1 cellular context compared by ENCODE assay signal in genomic region chr20:49278817-49279676, GRCh38.
TF ChIP-seq lines count a peak whose summit lies in the region.

No MANE protein-coding gene starts in this region.

TF ChIP-seq in HepG2, 621 proteins besides CTCF, POLR2A, EP300 and RAD21 (continued from another document and continues in another):
- TF ChIP-seq ATF5 (CRISPR knock-in tag; IDR thresholded peaks at IDR 0.05; ENCODE audit: low read depth) (no peak; the same call in 1 of the 2 replicates), MEIS2 (CRISPR knock-in tag; IDR thresholded peaks at IDR 0.05) (no peak; the same call in 1 of the 2 replicates), DBP (CRISPR knock-in tag; IDR thresholded peaks at IDR 0.05; ENCODE audit: not compliant biosample characterization) (peak; percentile 14), MED1 (CRISPR knock-in tag; IDR thresholded peaks at IDR 0.05) (no peak; the same call in 1 of the 2 replicates), ZNF24 (IDR thresholded peaks at IDR 0.05) (no peak), KMT2B (CRISPR knock-in tag; IDR thresholded peaks at IDR 0.05) (no peak), ZBTB10 (CRISPR knock-in tag; IDR thresholded peaks at IDR 0.05; ENCODE audit: borderline replicate concordance) (no peak), SRY (CRISPR knock-in tag; IDR thresholded peaks at IDR 0.05) (no peak), E2F1 (CRISPR knock-in tag; IDR thresholded peaks at IDR 0.05) (no peak), TFE3 (CRISPR knock-in tag; IDR thresholded peaks at IDR 0.05) (no peak), ZNF780A (CRISPR knock-in tag; IDR thresholded peaks at IDR 0.05) (no peak), CREBL2 (CRISPR knock-in tag; IDR thresholded peaks at IDR 0.05; ENCODE audit: borderline replicate concordance) (no peak), SRF (IDR thresholded peaks at IDR 0.05; ENCODE audit: low read depth, low read length) (no peak), TRIM22 (IDR thresholded peaks at IDR 0.05) (no peak), HNF4G (IDR thresholded peaks at IDR 0.05; ENCODE audit: borderline replicate concordance, low read depth, low read length) (no peak), HNF4G (CRISPR knock-in tag; IDR thresholded peaks at IDR 0.05; ENCODE audit: borderline replicate concordance, low read depth) (no peak), DNMT3B (CRISPR knock-in tag; conservative IDR thresholded peaks at IDR 0.05) (no peak), ZNF614 (CRISPR knock-in tag; IDR thresholded peaks at IDR 0.05; ENCODE audit: borderline replicate concordance) (0 out of 2 replicates have a peak, but pooled peaks have one; percentile 2), ZNF441 (CRISPR knock-in tag; IDR thresholded peaks at IDR 0.05; ENCODE audit: borderline replicate concordance) (no peak), MED8 (CRISPR knock-in tag; IDR thresholded peaks at IDR 0.05; ENCODE audit: insufficient replicate concordance) (no peak), ZNF550 (CRISPR knock-in tag; IDR thresholded peaks at IDR 0.05; ENCODE audit: borderline replicate concordance) (no peak), ZBTB42 (CRISPR knock-in tag; IDR thresholded peaks at IDR 0.05) (no peak), ZNF17 (CRISPR knock-in tag; IDR thresholded peaks at IDR 0.05) (no peak), TFAP4 (IDR thresholded peaks at IDR 0.05; ENCODE audit: borderline replicate concordance, low read depth) (no peak), ETS1 (CRISPR knock-in tag; IDR thresholded peaks at IDR 0.05) (no peak), ARID3A (IDR thresholded peaks at IDR 0.05; ENCODE audit: low read depth, low read length) (no peak), GLMP (CRISPR knock-in tag; IDR thresholded peaks at IDR 0.05; ENCODE audit: borderline replicate concordance) (no peak), ZNF138 (CRISPR knock-in tag; IDR thresholded peaks at IDR 0.05; ENCODE audit: low read depth) (no peak; the same call in 1 of the 2 replicates), ZBTB2 (CRISPR knock-in tag; IDR thresholded peaks at IDR 0.05; ENCODE audit: low read depth) (no peak), PRDM10 (CRISPR knock-in tag; IDR thresholded peaks at IDR 0.05; ENCODE audit: low read depth) (no peak; the same call in 1 of the 2 replicates), ZNF891 (CRISPR knock-in tag; IDR thresholded peaks at IDR 0.05) (no peak), MXD4 (CRISPR knock-in tag; IDR thresholded peaks at IDR 0.05) (no peak), ISL2 (CRISPR knock-in tag; IDR thresholded peaks at IDR 0.05) (peak; percentile 10; the same call in 1 of the 2 replicates), ZSCAN22 (CRISPR knock-in tag; IDR thresholded peaks at IDR 0.05) (no peak), ZNF296 (CRISPR knock-in tag; conservative IDR thresholded peaks at IDR 0.05) (peak; percentile 80; the same call in 1 of the 2 replicates), SYNCRIP (IDR thresholded peaks at IDR 0.05; ENCODE audit: insufficient read depth, low read depth, low read length) (no peak), GMEB2 (CRISPR knock-in tag; IDR thresholded peaks at IDR 0.05; ENCODE audit: low read depth) (no peak)
